25 cellular contexts compared by ENCODE assay signal in the genomic region with DNA sequence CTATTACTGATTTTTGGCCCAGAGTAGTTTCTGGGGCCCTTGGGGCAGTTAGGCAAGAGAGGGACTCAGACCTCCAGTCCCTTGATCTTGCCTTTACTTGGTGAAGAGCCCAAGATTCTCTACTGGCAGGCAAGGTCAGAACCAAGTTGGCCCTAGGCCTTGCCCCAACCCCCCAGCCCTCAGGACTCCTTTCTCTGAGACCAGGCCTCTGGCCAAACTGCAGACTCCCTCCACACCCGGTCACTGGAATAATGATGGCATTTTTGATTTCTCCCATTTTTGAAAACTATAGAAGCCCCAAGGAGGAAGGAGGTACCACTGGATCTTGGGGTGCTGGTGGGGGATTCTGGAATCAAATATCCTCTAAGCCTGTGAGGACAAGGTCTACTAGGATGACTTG. TPM values are rescaled to one million over a fixed set of nuclear protein-coding genes. Genes with fewer than 3 reads are reported as not detected.
"Had no signal": no experiment of that assay in that cellular context is flagged by ENCODE, and none has a peak within 500 bp of the region (broad histone marks: within the 10 kb centered on the region; RNA-seq: fewer than 3 reads in every experiment).

No MANE protein-coding gene starts in this region.

- H3K9me3 ChIP-seq: body of pancreas, tibial artery, vagina had no signal

- H3K9me3 Mint-ChIP-seq: activated CD8-positive, alpha-beta T cell treated with anti-CD3 and anti-CD28 coated beads for 36 hours; activated T-cell treated with anti-CD3 and anti-CD28 coated beads, Interleukin-2, amount 50 U/mL, for 72 hours; natural killer cell; stimulated activated naive B cell treated with anti-CD40 and anti-IgM and Interleukin-4, amounts not matched to agents 10 μg/mL and 1 μg/mL and 100 μg/mL, for 72 hours; T-helper 1 cell treated with Interleukin-12 subunit alpha and Interleukin-12 subunit beta and Interleukin-4 antibody, amounts not matched to agents 30 μg/mL and 1 μg/mL, for 36 hours had no signal

- H3K36me3 ChIP-seq: tibial artery, vagina had no signal

- DNase-seq: activated CD4-positive, alpha-beta T cell treated with anti-CD3 and anti-CD28 coated beads for 4 hours; activated CD8-positive, alpha-beta memory T cell treated with anti-CD3 and anti-CD28 coated beads, Interleukin-2, amount 50 U/mL, for 4 hours; activated CD8-positive, alpha-beta T cell treated with anti-CD3 and anti-CD28 coated beads for 36 hours; activated gamma-delta T cell treated with Interleukin-2 at 50 U/mL for 16 hours; activated T-cell treated with anti-CD3 and anti-CD28 coated beads, Interleukin-2, amount 50 U/mL, for 72 hours; amniotic stem cell; body of pancreas; central memory CD4-positive, alpha-beta T cell; effector CD8-positive, alpha-beta T cell; foreskin melanocyte; head of caudate nucleus; natural killer cell; nucleus accumbens; stimulated activated CD4-positive, alpha-beta T cell treated with anti-CD3 and anti-CD28 coated beads, Interleukin-15, amount 100 ng/mL, for 24 hours; stimulated activated CD4-positive, alpha-beta T cell treated with anti-CD3 and anti-CD28 coated beads, Interleukin-4, amount 100 ng/mL, for 1 hour; stimulated activated naive B cell treated with anti-CD40 and anti-IgM and Interleukin-4, amounts not matched to agents 10 μg/mL and 1 μg/mL and 100 μg/mL, for 72 hours; tibial artery had no signal

- H3K4me3 Mint-ChIP-seq: activated CD8-positive, alpha-beta T cell treated with anti-CD3 and anti-CD28 coated beads for 36 hours; activated naive CD8-positive, alpha-beta T cell; activated T-cell treated with anti-CD3 and anti-CD28 coated beads, Interleukin-2, amount 50 U/mL, for 72 hours; stimulated activated naive B cell treated with anti-CD40 and anti-IgM and Interleukin-4, amounts not matched to agents 10 μg/mL and 1 μg/mL and 100 μg/mL, for 72 hours; T-helper 1 cell treated with Interleukin-12 subunit alpha and Interleukin-12 subunit beta and Interleukin-4 antibody, amounts not matched to agents 30 μg/mL and 1 μg/mL, for 36 hours had no signal

- ATAC-seq: activated CD8-positive, alpha-beta T cell treated with anti-CD3 and anti-CD28 coated beads for 36 hours; activated T-cell treated with anti-CD3 and anti-CD28 coated beads, Interleukin-2, amount 50 U/mL, for 72 hours; body of pancreas; natural killer cell; stimulated activated naive B cell treated with anti-CD40 and anti-IgM and Interleukin-4, amounts not matched to agents 10 μg/mL and 1 μg/mL and 100 μg/mL, for 72 hours had no signal

- H3K4me3 ChIP-seq: body of pancreas, lung, tibial artery, vagina had no signal

- H3K27ac ChIP-seq: body of pancreas, tibial artery, vagina had no signal

- H3K27ac Mint-ChIP-seq: activated CD8-positive, alpha-beta T cell treated with anti-CD3 and anti-CD28 coated beads for 36 hours; activated naive CD8-positive, alpha-beta T cell; activated T-cell treated with anti-CD3 and anti-CD28 coated beads, Interleukin-2, amount 50 U/mL, for 72 hours; natural killer cell; stimulated activated naive B cell treated with anti-CD40 and anti-IgM and Interleukin-4, amounts not matched to agents 10 μg/mL and 1 μg/mL and 100 μg/mL, for 72 hours; T-helper 1 cell treated with Interleukin-12 subunit alpha and Interleukin-12 subunit beta and Interleukin-4 antibody, amounts not matched to agents 30 μg/mL and 1 μg/mL, for 36 hours had no signal

- FAIRE-seq: islet of Langerhans had no signal

RNA-seq across cellular contexts. Expression of a gene that starts 18.0 kb away (rescaled TPM):
- total RNA-seq: body of pancreas, fibroblast of lung, skeletal muscle tissue, vagina had no signal
- polyA plus RNA-seq: fibroblast of lung, lung had no signal

RNA-seq across cellular contexts. Expression of a gene that starts 29.1 kb away (rescaled TPM):
- total RNA-seq: activated CD8-positive, alpha-beta T cell treated with anti-CD3 and anti-CD28 coated beads for 36 hours; activated T-cell treated with anti-CD3 and anti-CD28 coated beads, Interleukin-2, amount 50 U/mL, for 72 hours; body of pancreas; mucosa of gallbladder; natural killer cell; skeletal muscle tissue; vagina had no signal

RNA-seq across cellular contexts. Expression of a gene that starts 39.4 kb away (rescaled TPM):
- total RNA-seq: activated CD8-positive, alpha-beta T cell treated with anti-CD3 and anti-CD28 coated beads for 36 hours; natural killer cell; skeletal muscle tissue had no signal

RNA-seq across cellular contexts. Expression of a gene that starts 50.6 kb away (rescaled TPM):
- total RNA-seq: activated CD8-positive, alpha-beta T cell treated with anti-CD3 and anti-CD28 coated beads for 36 hours; activated T-cell treated with anti-CD3 and anti-CD28 coated beads, Interleukin-2, amount 50 U/mL, for 72 hours; natural killer cell; skeletal muscle tissue had no signal
